ENCODE assay signal across 32 cellular contexts in the genomic region with DNA sequence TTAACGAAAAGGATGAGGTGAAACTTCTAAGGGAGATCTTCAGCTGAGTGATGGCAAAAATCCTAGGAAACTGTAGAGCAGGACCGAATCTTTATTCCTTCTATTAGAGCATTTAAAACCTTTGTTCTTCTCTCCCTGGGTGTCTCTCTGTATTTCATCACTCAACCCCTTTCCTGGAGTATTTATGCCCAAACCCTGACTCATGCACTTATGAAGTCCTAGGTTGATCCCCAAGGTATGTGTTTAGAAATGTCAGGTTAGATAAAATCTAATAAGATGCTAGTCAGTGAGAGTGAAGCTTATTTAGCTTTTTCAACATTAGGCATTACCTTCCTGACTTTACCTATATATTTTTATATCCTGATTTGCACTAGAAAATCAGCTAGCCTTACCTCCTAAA.
DNase-seq lines count a peak whose midpoint lies in the region; ATAC-seq and TF ChIP-seq lines count a peak whose summit lies in the region.
"Had no signal": no experiment of that assay in that cellular context is flagged by ENCODE, and none has a peak within 500 bp of the region (broad histone marks: within the 10 kb centered on the region; RNA-seq: fewer than 3 reads in every experiment).

No MANE protein-coding gene starts in this region.

- no peak overlapping the region for H4K5ac ChIP-seq in mesendoderm (ENCODE audit: low read length)

- H3K4me1 ChIP-seq in mesendoderm (ENCODE audit: control insufficient read depth, low read depth, low read length): no peaks in the 10 kb centered on the region
- H3K4me1 ChIP-seq: Caco-2 had no signal

- no peaks in the 10 kb centered on the region for H3K27me3 Mint-ChIP-seq in CD4-positive, alpha-beta T cell
- H3K27me3 Mint-ChIP-seq: central memory CD8-positive, alpha-beta T cell; type B pancreatic cell had no signal

- H3K4me1 Mint-ChIP-seq in CD4-positive, alpha-beta T cell (ENCODE audit: low read depth): peaks cover 4% of the 10 kb centered on the region
- H3K4me1 Mint-ChIP-seq: central memory CD8-positive, alpha-beta T cell had no signal

- DNase-seq in HCEC 1CT: peak; percentile 55
- DNase-seq in fibroblast of mammary gland (ENCODE audit: low read depth): peak; percentile 42
- DNase-seq in mesendoderm: peak; percentile 31
- DNase-seq in retina: no peak
- no peak for DNase-seq in NOMO-1 treated with dmso at 0.1 percent for 144 hours (lab: John Stamatoyannopoulos, UW; ENCODE audit: unreplicated experiment)
- no peak for DNase-seq in CD4-positive, alpha-beta T cell
- DNase-seq in mucosa of gallbladder (ENCODE audit: low spot score): no peak
- DNase-seq: activated effector memory CD4-positive, alpha-beta T cell treated with Interleukin-2 at 50 U/mL for 16 hours; activated T-cell treated with anti-CD3 and anti-CD28 coated beads for 4 hours; anterior cingulate cortex; Caco-2; DMS53; GDM1; hippocampal formation; KG1; left colon; MM.1S; NCI-H1417; NCI-H2081; NCI-H69; nephron progenitor cell; SHP77; small intestine; stimulated activated naive CD4-positive, alpha-beta T cell had no signal

- no peaks in the 10 kb centered on the region for H3K79me2 ChIP-seq in mesendoderm (ENCODE audit: control insufficient read depth, insufficient read depth, low read length)

- no peak overlapping the region for H4K8ac ChIP-seq in mesendoderm (ENCODE audit: low read depth, low read length)

- H2BK15ac ChIP-seq in mesendoderm (replicated peaks; ENCODE audit: low read depth): no peak overlapping the region

- POLR2A ChIA-PET in CD4-positive, alpha-beta T cell (lab: Charles Lee): no interaction called here

- no peak overlapping the region for H3K27ac ChIP-seq in mesendoderm (ENCODE audit: low read depth, low read length)
- no peak overlapping the region for H3K27ac ChIP-seq in CD4-positive, alpha-beta T cell (ENCODE audit: low read depth, low read length)
- H3K27ac ChIP-seq: BLaER1 had no signal

- no peaks in the 10 kb centered on the region for H3K27me3 ChIP-seq in mesendoderm (ENCODE audit: insufficient read depth, low read length, poor library complexity)
- no peaks in the 10 kb centered on the region for H3K27me3 ChIP-seq in CD4-positive, alpha-beta T cell (ENCODE audit: control insufficient read depth, insufficient read depth, low read length)
- H3K27me3 ChIP-seq: BLaER1, esophagus muscularis mucosa had no signal

- ATAC-seq in SK-N-SH treated with all-trans-retinoic acid at 6 μM for 48 hours: peak; percentile 31; the same call in 1 of the 3 replicates
- no peak for ATAC-seq in CD4-positive, alpha-beta T cell (ENCODE audit: poor library complexity)
- ATAC-seq: activated naive CD4-positive, alpha-beta T cell treated with anti-CD3 and anti-CD28 coated beads, Interleukin-2, amount 50 U/mL, for 72 hours; left colon had no signal

- TF ChIP-seq CTCF in fibroblast of mammary gland (conservative IDR thresholded peaks at IDR 0.05; ENCODE audit: control insufficient read depth, insufficient read depth, low read depth, low read length): no peak
- TF ChIP-seq CTCF in CD4-positive, alpha-beta T cell (IDR thresholded peaks at IDR 0.05): no peak

- WGBS in mesendoderm (ENCODE audit: extremely low coverage, insufficient coverage, low lambda C conversion rate): no CpG with 5 or more reads among the region's 2 CpGs

- H3K9ac ChIP-seq in mesendoderm (ENCODE audit: low read length): no peak overlapping the region
- H3K9ac ChIP-seq: BLaER1 had no signal

- no peak overlapping the region for H3K4ac ChIP-seq in mesendoderm (ENCODE audit: low read depth, low read length)

- H3K4me2 ChIP-seq in mesendoderm (ENCODE audit: low read length): no peak overlapping the region
- H3K4me2 ChIP-seq: BLaER1 had no signal

- H3K9me3 Mint-ChIP-seq in CD4-positive, alpha-beta T cell: no peaks in the 10 kb centered on the region
- H3K9me3 Mint-ChIP-seq: dendritic cell treated with granulocyte-macrophage colony-stimulating factor and Interleukin-4, amounts not matched to agents 40 ng/mL and 50 ng/mL, for 4 days; nephron progenitor cell; T-helper 2 cell treated with Interferon-gamma antibody and Interleukin-4, amounts not matched to agents 5 μg/mL and 100 μg/mL, for 36 hours; type B pancreatic cell had no signal

- no peak overlapping the region for H3K23ac ChIP-seq in mesendoderm (ENCODE audit: low read length)

- H3K4me3 ChIP-seq in fibroblast of mammary gland (ENCODE audit: control insufficient read depth, low read depth, low read length) (no peak overlapping the region), mesendoderm (ENCODE audit: low read length) (no peak overlapping the region)
- H3K4me3 ChIP-seq: BLaER1, esophagus muscularis mucosa had no signal

- no peak overlapping the region for H3K4me3 Mint-ChIP-seq in CD4-positive, alpha-beta T cell
- H3K4me3 Mint-ChIP-seq: central memory CD8-positive, alpha-beta T cell; dendritic cell treated with granulocyte-macrophage colony-stimulating factor and Interleukin-4, amounts not matched to agents 40 ng/mL and 50 ng/mL, for 4 days; nephron progenitor cell; T-helper 2 cell treated with Interferon-gamma antibody and Interleukin-4, amounts not matched to agents 5 μg/mL and 100 μg/mL, for 36 hours; type B pancreatic cell had no signal

- no peaks in the 10 kb centered on the region for H3K36me3 ChIP-seq in mesendoderm (ENCODE audit: control insufficient read depth, insufficient read depth, low read length)
- H3K36me3 ChIP-seq: BLaER1 had no signal

- no peak overlapping the region for H2BK5ac ChIP-seq in mesendoderm (ENCODE audit: low read length)

- no peak overlapping the region for H3K56ac ChIP-seq in mesendoderm (ENCODE audit: low read length)

- no peak overlapping the region for H3K27ac Mint-ChIP-seq in CD4-positive, alpha-beta T cell
- H3K27ac Mint-ChIP-seq: activated naive CD4-positive, alpha-beta T cell treated with anti-CD3 and anti-CD28 coated beads, Interleukin-2, amount 50 U/mL, for 72 hours; dendritic cell treated with granulocyte-macrophage colony-stimulating factor and Interleukin-4, amounts not matched to agents 40 ng/mL and 50 ng/mL, for 4 days; nephron progenitor cell; T-helper 2 cell treated with Interferon-gamma antibody and Interleukin-4, amounts not matched to agents 5 μg/mL and 100 μg/mL, for 36 hours; type B pancreatic cell had no signal

- CTCF ChIA-PET in CD4-positive, alpha-beta T cell (lab: Charles Lee): interaction anchor here (1.7 kb wide), 1 partner anchor 11 kb away, joined by 4 read pairs; no protein-coding TSS in a partner anchor

- H3K18ac ChIP-seq in mesendoderm (ENCODE audit: low read length): no peak overlapping the region

- intact Hi-C loops in CD4-positive, alpha-beta T cell (cut with DNase I, micrococcal nuclease): no loop called here

- no peaks in the 10 kb centered on the region for H3K36me3 Mint-ChIP-seq in CD4-positive, alpha-beta T cell (ENCODE audit: low read depth)
- H3K36me3 Mint-ChIP-seq: type B pancreatic cell had no signal

- H2AK5ac ChIP-seq in mesendoderm (ENCODE audit: low read length): no peak overlapping the region

- H2BK120ac ChIP-seq in mesendoderm (ENCODE audit: low read depth, low read length): no peak overlapping the region

- no peaks in the 10 kb centered on the region for H3K79me1 ChIP-seq in mesendoderm (ENCODE audit: low read length)

- H3K9me3 ChIP-seq in CD4-positive, alpha-beta T cell (ENCODE audit: control insufficient read depth, low read length): no peaks in the 10 kb centered on the region
- H3K9me3 ChIP-seq: BLaER1, Caco-2, esophagus muscularis mucosa had no signal

TF ChIP-seq in SK-N-SH treated with all-trans-retinoic acid at 6 μM for 48 hours, 23 proteins besides CTCF, POLR2A, EP300 and RAD21 (continues in another document):
- no peak for TF ChIP-seq ESRRG (CRISPR knock-in tag; IDR thresholded peaks at IDR 0.05)
- TF ChIP-seq PPARA (CRISPR knock-in tag; IDR thresholded peaks at IDR 0.05; ENCODE audit: borderline replicate concordance): no peak
- TF ChIP-seq, protein P1, sequence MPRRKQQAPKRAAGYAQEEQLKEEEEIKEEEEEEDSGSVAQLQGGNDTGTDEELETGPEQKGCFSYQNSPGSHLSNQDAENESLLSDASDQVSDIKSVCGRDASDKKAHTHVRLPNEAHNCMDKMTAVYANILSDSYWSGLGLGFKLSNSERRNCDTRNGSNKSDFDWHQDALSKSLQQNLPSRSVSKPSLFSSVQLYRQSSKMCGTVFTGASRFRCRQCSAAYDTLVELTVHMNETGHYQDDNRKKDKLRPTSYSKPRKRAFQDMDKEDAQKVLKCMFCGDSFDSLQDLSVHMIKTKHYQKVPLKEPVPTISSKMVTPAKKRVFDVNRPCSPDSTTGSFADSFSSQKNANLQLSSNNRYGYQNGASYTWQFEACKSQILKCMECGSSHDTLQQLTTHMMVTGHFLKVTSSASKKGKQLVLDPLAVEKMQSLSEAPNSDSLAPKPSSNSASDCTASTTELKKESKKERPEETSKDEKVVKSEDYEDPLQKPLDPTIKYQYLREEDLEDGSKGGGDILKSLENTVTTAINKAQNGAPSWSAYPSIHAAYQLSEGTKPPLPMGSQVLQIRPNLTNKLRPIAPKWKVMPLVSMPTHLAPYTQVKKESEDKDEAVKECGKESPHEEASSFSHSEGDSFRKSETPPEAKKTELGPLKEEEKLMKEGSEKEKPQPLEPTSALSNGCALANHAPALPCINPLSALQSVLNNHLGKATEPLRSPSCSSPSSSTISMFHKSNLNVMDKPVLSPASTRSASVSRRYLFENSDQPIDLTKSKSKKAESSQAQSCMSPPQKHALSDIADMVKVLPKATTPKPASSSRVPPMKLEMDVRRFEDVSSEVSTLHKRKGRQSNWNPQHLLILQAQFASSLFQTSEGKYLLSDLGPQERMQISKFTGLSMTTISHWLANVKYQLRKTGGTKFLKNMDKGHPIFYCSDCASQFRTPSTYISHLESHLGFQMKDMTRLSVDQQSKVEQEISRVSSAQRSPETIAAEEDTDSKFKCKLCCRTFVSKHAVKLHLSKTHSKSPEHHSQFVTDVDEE (CRISPR knock-in tag; IDR thresholded peaks at IDR 0.05): no peak
- no peak for TF ChIP-seq ZFP30 (CRISPR knock-in tag; IDR thresholded peaks at IDR 0.05)
- TF ChIP-seq RARB (CRISPR knock-in tag; IDR thresholded peaks at IDR 0.05): no peak
- TF ChIP-seq, protein P2, sequence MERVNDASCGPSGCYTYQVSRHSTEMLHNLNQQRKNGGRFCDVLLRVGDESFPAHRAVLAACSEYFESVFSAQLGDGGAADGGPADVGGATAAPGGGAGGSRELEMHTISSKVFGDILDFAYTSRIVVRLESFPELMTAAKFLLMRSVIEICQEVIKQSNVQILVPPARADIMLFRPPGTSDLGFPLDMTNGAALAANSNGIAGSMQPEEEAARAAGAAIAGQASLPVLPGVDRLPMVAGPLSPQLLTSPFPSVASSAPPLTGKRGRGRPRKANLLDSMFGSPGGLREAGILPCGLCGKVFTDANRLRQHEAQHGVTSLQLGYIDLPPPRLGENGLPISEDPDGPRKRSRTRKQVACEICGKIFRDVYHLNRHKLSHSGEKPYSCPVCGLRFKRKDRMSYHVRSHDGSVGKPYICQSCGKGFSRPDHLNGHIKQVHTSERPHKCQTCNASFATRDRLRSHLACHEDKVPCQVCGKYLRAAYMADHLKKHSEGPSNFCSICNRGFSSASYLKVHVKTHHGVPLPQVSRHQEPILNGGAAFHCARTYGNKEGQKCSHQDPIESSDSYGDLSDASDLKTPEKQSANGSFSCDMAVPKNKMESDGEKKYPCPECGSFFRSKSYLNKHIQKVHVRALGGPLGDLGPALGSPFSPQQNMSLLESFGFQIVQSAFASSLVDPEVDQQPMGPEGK (CRISPR knock-in tag; IDR thresholded peaks at IDR 0.05; ENCODE audit: borderline replicate concordance): no peak
- TF ChIP-seq ZNF70 (CRISPR knock-in tag; IDR thresholded peaks at IDR 0.05): no peak

Comparison
In these comparisons a context has a peak if more than half of its experiments do, and no peak if none do; other contexts are left out.
1. DNase-seq: peak in HCEC 1CT (single experiment), fibroblast of mammary gland (single experiment) and mesendoderm (single experiment); none in retina (single experiment), NOMO-1 treated with dmso at 0.1 percent for 144 hours (single experiment), CD4-positive, alpha-beta T cell (0 of 10) and mucosa of gallbladder (single experiment).